ENCODE assay signal across 17 cellular contexts in genomic region chr1:44617703-44618029, GRCh38.
DNase-seq lines count a peak whose midpoint lies in the region; ATAC-seq and TF ChIP-seq lines count a peak whose summit lies in the region.
"Had no signal": no experiment of that assay in that cellular context is flagged by ENCODE, and none has a peak within 500 bp of the region (broad histone marks: within the 10 kb centered on the region; RNA-seq: fewer than 3 reads in every experiment).

No MANE protein-coding gene starts in this region.

- H3K4me1 ChIP-seq in parathyroid adenoma: no peaks in the 10 kb centered on the region

- H3K4me2 ChIP-seq in parathyroid adenoma (ENCODE audit: low read length): peak overlapping the region; percentile 82

- no peaks in the 10 kb centered on the region for H3K27me3 ChIP-seq in parathyroid adenoma (ENCODE audit: control insufficient read depth, insufficient read depth, low read length)
- H3K27me3 ChIP-seq: right atrium auricular region had no signal

- TF ChIP-seq CTCF in AG09309 (IDR thresholded peaks at IDR 0.05; ENCODE audit: control insufficient read depth, insufficient read depth, low read depth, low read length, missing control alignments) (no peak), fibroblast of mammary gland (conservative IDR thresholded peaks at IDR 0.05; ENCODE audit: control insufficient read depth, insufficient read depth, low read depth, low read length) (no peak), parathyroid adenoma (IDR thresholded peaks at IDR 0.05) (no peak)

- no peaks in the 10 kb centered on the region for H3K9me3 ChIP-seq in parathyroid adenoma (ENCODE audit: control insufficient read depth, low read length)
- H3K9me3 ChIP-seq: right atrium auricular region had no signal

- peak overlapping the region; percentile 81 for H2AFZ ChIP-seq in parathyroid adenoma

- no peaks in the 10 kb centered on the region for H3K36me3 ChIP-seq in parathyroid adenoma (ENCODE audit: control insufficient read depth, insufficient read depth, low read length)
- H3K36me3 ChIP-seq: right atrium auricular region had no signal

- H3K79me2 ChIP-seq in parathyroid adenoma: no peaks in the 10 kb centered on the region

- H3K27ac ChIP-seq in parathyroid adenoma: no peak overlapping the region
- H3K27ac ChIP-seq: right atrium auricular region had no signal

- H3K9ac ChIP-seq in parathyroid adenoma: no peak overlapping the region

- DNase-seq in AG09309 (ENCODE audit: low read depth) (no peak), fibroblast of mammary gland (ENCODE audit: low read depth) (no peak), globus pallidus (ENCODE audit: low spot score) (no peak), amniotic stem cell (lab: John Stamatoyannopoulos, UW) (no peak), hepatic stellate cell (ENCODE audit: low spot score) (no peak)
- no peak for DNase-seq in activated CD4-positive, alpha-beta T cell treated with anti-CD3 and anti-CD28 coated beads for 1 hour
- DNase-seq: ACHN; activated CD4-positive, alpha-beta T cell treated with anti-CD3 and anti-CD28 coated beads for 48 hours; activated T-cell treated with anti-CD3 and anti-CD28 coated beads, Interleukin-2, amount 50 U/mL, for 48 hours; naive B cell; NCI-H2029; RPMI8226; stimulated activated naive CD8-positive, alpha-beta T cell treated with anti-CD3 and anti-CD28 coated beads, Interleukin-15, amount 100 ng/mL, for 72 hours; T-helper 2 cell had no signal

- H3K4me3 ChIP-seq in AG09309 (ENCODE audit: control insufficient read depth, low read depth, low read length): peak overlapping the region; percentile 32
- H3K4me3 ChIP-seq in fibroblast of mammary gland (ENCODE audit: control insufficient read depth, low read depth, low read length): peak overlapping the region; percentile 41
- H3K4me3 ChIP-seq in parathyroid adenoma (ENCODE audit: low read depth, low read length): no peak overlapping the region

- peak; percentile 12 for ATAC-seq in SK-N-SH treated with all-trans-retinoic acid at 6 μM for 48 hours
- ATAC-seq: stimulated activated naive CD8-positive, alpha-beta T cell treated with anti-CD3 and anti-CD28 coated beads, Interleukin-15, amount 100 ng/mL, for 72 hours had no signal

TF ChIP-seq in SK-N-SH treated with all-trans-retinoic acid at 6 μM for 48 hours, 23 proteins besides CTCF, POLR2A, EP300 and RAD21:
- TF ChIP-seq ZC3H10 (CRISPR knock-in tag; IDR thresholded peaks at IDR 0.05): no peak
- no peak for TF ChIP-seq POU6F1 (CRISPR knock-in tag; IDR thresholded peaks at IDR 0.05; ENCODE audit: borderline replicate concordance, low read depth)
- no peak for TF ChIP-seq CREB5 (CRISPR knock-in tag; IDR thresholded peaks at IDR 0.05; ENCODE audit: low read depth)
- TF ChIP-seq ISL1 (CRISPR knock-in tag; IDR thresholded peaks at IDR 0.05): no peak
- no peak for TF ChIP-seq PPARA (CRISPR knock-in tag; IDR thresholded peaks at IDR 0.05; ENCODE audit: borderline replicate concordance)
- TF ChIP-seq CSRNP3 (CRISPR knock-in tag; IDR thresholded peaks at IDR 0.05): no peak
- no peak for TF ChIP-seq CSDC2 (CRISPR knock-in tag; IDR thresholded peaks at IDR 0.05)
- no peak for TF ChIP-seq ESRRG (CRISPR knock-in tag; IDR thresholded peaks at IDR 0.05)
- TF ChIP-seq RARB (CRISPR knock-in tag; IDR thresholded peaks at IDR 0.05): no peak
- TF ChIP-seq ZNF70 (CRISPR knock-in tag; IDR thresholded peaks at IDR 0.05): no peak
- TF ChIP-seq PATZ1 (CRISPR knock-in tag; IDR thresholded peaks at IDR 0.05; ENCODE audit: borderline replicate concordance): no peak
- no peak for TF ChIP-seq GLIS3 (CRISPR knock-in tag; IDR thresholded peaks at IDR 0.05)
- no peak for TF ChIP-seq OSR1 (CRISPR knock-in tag; IDR thresholded peaks at IDR 0.05)
- TF ChIP-seq ZNF8 (CRISPR knock-in tag; IDR thresholded peaks at IDR 0.05): no peak
- TF ChIP-seq BACH2 (CRISPR knock-in tag; IDR thresholded peaks at IDR 0.05; ENCODE audit: borderline replicate concordance): no peak
- TF ChIP-seq TOX (CRISPR knock-in tag; IDR thresholded peaks at IDR 0.05; ENCODE audit: borderline replicate concordance): no peak
- TF ChIP-seq TSHZ2 (CRISPR knock-in tag; IDR thresholded peaks at IDR 0.05): no peak
- no peak for TF ChIP-seq ZFP30 (CRISPR knock-in tag; IDR thresholded peaks at IDR 0.05)
- no peak for TF ChIP-seq ZFP3 (CRISPR knock-in tag; IDR thresholded peaks at IDR 0.05)
- TF ChIP-seq ARNTL (CRISPR knock-in tag; IDR thresholded peaks at IDR 0.05; ENCODE audit: borderline replicate concordance, low read depth): no peak
